8 cellular contexts compared by ENCODE assay signal in the genomic region with DNA sequence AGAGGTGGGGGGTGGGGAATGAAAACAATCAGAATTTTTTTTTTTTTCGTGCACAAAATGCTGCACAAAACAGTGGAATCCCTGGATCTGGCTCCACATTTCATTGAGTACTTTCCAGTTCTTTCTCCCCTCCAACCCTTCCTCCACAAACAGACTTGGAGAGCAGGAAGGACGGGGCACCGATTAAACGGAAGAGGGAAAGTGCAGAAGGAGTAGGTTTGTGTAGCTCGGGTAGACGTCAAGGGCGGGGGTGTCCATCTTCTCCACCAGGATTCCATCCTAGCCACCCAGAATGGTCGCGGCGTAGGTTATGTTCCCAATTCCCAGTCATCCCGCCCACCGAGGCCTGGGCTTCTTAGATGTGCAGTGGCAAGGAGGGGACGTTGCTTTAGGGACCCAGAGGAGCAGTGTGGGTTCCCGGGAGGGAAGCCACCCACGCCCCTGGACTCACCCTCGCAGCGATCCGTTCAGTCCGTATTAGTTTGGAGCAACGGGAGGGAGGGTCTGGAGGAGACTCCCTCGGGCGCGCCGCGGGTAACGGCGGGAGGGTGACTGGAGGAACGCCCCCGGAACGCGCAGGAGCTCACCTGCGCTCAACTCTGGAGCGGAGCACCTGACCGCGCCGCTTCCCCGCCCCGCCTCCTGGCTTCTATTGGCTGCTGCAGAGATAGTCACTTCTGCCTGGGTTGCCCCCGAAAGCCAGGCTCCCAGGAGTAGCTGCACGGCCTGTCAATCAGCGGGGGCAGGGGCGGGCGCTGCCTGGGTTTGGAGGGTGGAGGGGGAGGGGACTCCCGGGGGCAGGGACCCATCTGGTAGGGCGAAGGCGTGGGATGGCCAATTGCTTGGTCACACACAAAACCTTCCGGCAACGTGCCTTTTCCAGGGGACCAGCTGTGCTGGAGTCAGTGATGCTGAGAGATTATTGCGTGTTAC. TPM values are rescaled to one million over a fixed set of nuclear protein-coding genes. Genes with fewer than 3 reads are reported as not detected.
DNase-seq lines count a peak whose midpoint lies in the region; ATAC-seq and TF ChIP-seq lines count a peak whose summit lies in the region.

A gene with protein sequence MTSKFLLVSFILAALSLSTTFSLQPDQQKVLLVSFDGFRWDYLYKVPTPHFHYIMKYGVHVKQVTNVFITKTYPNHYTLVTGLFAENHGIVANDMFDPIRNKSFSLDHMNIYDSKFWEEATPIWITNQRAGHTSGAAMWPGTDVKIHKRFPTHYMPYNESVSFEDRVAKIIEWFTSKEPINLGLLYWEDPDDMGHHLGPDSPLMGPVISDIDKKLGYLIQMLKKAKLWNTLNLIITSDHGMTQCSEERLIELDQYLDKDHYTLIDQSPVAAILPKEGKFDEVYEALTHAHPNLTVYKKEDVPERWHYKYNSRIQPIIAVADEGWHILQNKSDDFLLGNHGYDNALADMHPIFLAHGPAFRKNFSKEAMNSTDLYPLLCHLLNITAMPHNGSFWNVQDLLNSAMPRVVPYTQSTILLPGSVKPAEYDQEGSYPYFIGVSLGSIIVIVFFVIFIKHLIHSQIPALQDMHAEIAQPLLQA (minus strand): TSS at position 624 of the 933 bp plus-strand sequence. CDS start 2,718 bp downstream, outside the sequence.

- ATAC-seq in GM19025 (IDR thresholded peaks at IDR 0.05; ENCODE audit: low read depth, unreplicated experiment) = peak; percentile 79
- ATAC-seq in HG03196 (IDR thresholded peaks at IDR 0.05; ENCODE audit: unreplicated experiment) = peak; percentile 81
- ATAC-seq in natural killer cell = peak; percentile 83 to 86 (median 85)
- ATAC-seq in stimulated activated effector memory CD8-positive, alpha-beta T cell treated with anti-CD3 and anti-CD28 coated beads, Interleukin-12 subunit alpha, Interleukin-12 subunit beta, amount 100 ng/mL, for 72 hours = peak; percentile 90

- peak within 1 kb of the TSS; percentile 90 to 99 for H3K27ac Mint-ChIP-seq in natural killer cell
- H3K27ac Mint-ChIP-seq in stimulated activated effector memory CD8-positive, alpha-beta T cell treated with anti-CD3 and anti-CD28 coated beads, Interleukin-12 subunit alpha, Interleukin-12 subunit beta, amount 100 ng/mL, for 72 hours = peak within 1 kb of the TSS; percentile 26

- no peaks in the 10 kb centered on the region for H3K9me3 Mint-ChIP-seq in natural killer cell
- no peaks in the 10 kb centered on the region for H3K9me3 Mint-ChIP-seq in stimulated activated effector memory CD8-positive, alpha-beta T cell treated with anti-CD3 and anti-CD28 coated beads, Interleukin-12 subunit alpha, Interleukin-12 subunit beta, amount 100 ng/mL, for 72 hours

- H3K27me3 Mint-ChIP-seq in natural killer cell (ENCODE audit: low read depth in 2 of 2) = no peaks in the 10 kb centered on the region

- H3K36me3 Mint-ChIP-seq in natural killer cell = no peaks in the 10 kb centered on the region
- H3K36me3 Mint-ChIP-seq in stimulated activated effector memory CD8-positive, alpha-beta T cell treated with anti-CD3 and anti-CD28 coated beads, Interleukin-12 subunit alpha, Interleukin-12 subunit beta, amount 100 ng/mL, for 72 hours = peaks cover 5% of the 10 kb centered on the region

- peak within 1 kb of the TSS; percentile 91 for H3K4me3 Mint-ChIP-seq in natural killer cell
- peak within 1 kb of the TSS; percentile 85 for H3K4me3 Mint-ChIP-seq in stimulated activated effector memory CD8-positive, alpha-beta T cell treated with anti-CD3 and anti-CD28 coated beads, Interleukin-12 subunit alpha, Interleukin-12 subunit beta, amount 100 ng/mL, for 72 hours

- H3K4me1 Mint-ChIP-seq in natural killer cell = peaks cover 77 to 78% of the 10 kb centered on the region in 2 donors
- H3K4me1 Mint-ChIP-seq in stimulated activated effector memory CD8-positive, alpha-beta T cell treated with anti-CD3 and anti-CD28 coated beads, Interleukin-12 subunit alpha, Interleukin-12 subunit beta, amount 100 ng/mL, for 72 hours = peaks cover 30% of the 10 kb centered on the region

- no peak within 1 kb of the TSS for H3K27ac ChIP-seq in AG04450 (ENCODE audit: low read depth, low read length)

- CTCF ChIA-PET in AG04450 (lab: Charles Lee) = interaction anchor here (0.7 kb wide), 1 partner anchor 972 kb away, joined by 3 read pairs; no protein-coding TSS in a partner anchor

- POLR2A ChIA-PET in AG04450 (lab: Yijun Ruan, JAX) = no interaction called here

- intact Hi-C loops in natural killer cell (cut with micrococcal nuclease) = loop anchor here (1.0 kb wide), 1 partner anchor 41 kb away; a partner anchor contains a TSS

- no peak for TF ChIP-seq CTCF in AG04450 (IDR thresholded peaks at IDR 0.05; ENCODE audit: low read depth, low read length)
- no peak for TF ChIP-seq CTCF in fibroblast of pulmonary artery (IDR thresholded peaks at IDR 0.05; ENCODE audit: low read length, missing control alignments)
- no peak for TF ChIP-seq CTCF in natural killer cell (IDR thresholded peaks at IDR 0.05)

- DNase-seq in AG04450 (ENCODE audit: low read depth, low spot score) = no peak
- DNase-seq in NCI-H748 treated with DMSO at 0.1 percent for 48 hours (lab: John Stamatoyannopoulos, UW) = peak; percentile 97
- DNase-seq in activated T-helper 1 cell treated with Interleukin-2 at 50 U/mL for 16 hours (ENCODE audit: low read depth) = peak; percentile 55
- DNase-seq in fibroblast of pulmonary artery (ENCODE audit: low read depth) = no peak
- DNase-seq in natural killer cell = peak; percentile 76
- DNase-seq in stimulated activated effector memory CD8-positive, alpha-beta T cell treated with anti-CD3 and anti-CD28 coated beads, Interleukin-12 subunit alpha, Interleukin-12 subunit beta, amount 100 ng/mL, for 72 hours (ENCODE audit: low spot score in 2 of 2) = peak; percentile 57 to 87

- H3K4me3 ChIP-seq in AG04450 (ENCODE audit: low read depth, low read length) (peak within 1 kb of the TSS; percentile 2), fibroblast of pulmonary artery (replicated peaks; ENCODE audit: low read depth, low read length) (peak within 1 kb of the TSS; percentile 24)

- H3K27me3 ChIP-seq in AG04450 (ENCODE audit: control insufficient read depth, insufficient read depth, low read length) = peaks cover 6% of the 10 kb centered on the region

- H3K9me3 ChIP-seq in AG04450 (ENCODE audit: control insufficient read depth, insufficient read depth, low read length) = no peaks in the 10 kb centered on the region

RNA-seq across cellular contexts. Expression of the gene that starts here (rescaled TPM):
- polyA plus RNA-seq in AG04450 (2011; rRNA removed) = not detected in 2 replicates
- not detected in 2 replicates for polyA minus RNA-seq in AG04450 (2011; rRNA and poly(A)+ RNA removed)
- 10 to 100 TPM in 1 of 3 donors, 1 to 10 TPM in 2; 9.3 to 13.4 (median 9.6) TPM for total RNA-seq in natural killer cell

Comparison
In these comparisons a context has a peak if more than half of its experiments do, and no peak if none do; other contexts are left out.
1. DNase-seq: peak in NCI-H748 treated with DMSO at 0.1 percent for 48 hours (single experiment), activated T-helper 1 cell treated with Interleukin-2 at 50 U/mL for 16 hours (single experiment), natural killer cell (single experiment) and stimulated activated effector memory CD8-positive, alpha-beta T cell treated with anti-CD3 and anti-CD28 coated beads, Interleukin-12 subunit alpha, Interleukin-12 subunit beta, amount 100 ng/mL, for 72 hours (2 of 2); none in AG04450 (single experiment) and fibroblast of pulmonary artery (single experiment).
2. Peak in every context shown above with its lines, with median percentiles within 50 percentile points of each other: ATAC-seq.